13 cellular contexts compared by ENCODE assay signal in genomic region chr13:98821372-98822237, GRCh38.
DNase-seq lines count a peak whose midpoint lies in the region; ATAC-seq and TF ChIP-seq lines count a peak whose summit lies in the region.
"Had no signal": no experiment of that assay in that cellular context is flagged by ENCODE, and none has a peak within 500 bp of the region (broad histone marks: within the 10 kb centered on the region; RNA-seq: fewer than 3 reads in every experiment).

No MANE protein-coding gene starts in this region.

- peaks cover 0 to 12% (median 5%) of the 10 kb centered on the region in 4 donors for H3K4me1 Mint-ChIP-seq in CD4-positive, CD25-positive, alpha-beta regulatory T cell
- peaks cover 9% of the 10 kb centered on the region for H3K4me1 Mint-ChIP-seq in Calu3 (ENCODE audit: low read depth, unreplicated experiment)

- WGBS in right cardiac atrium = 26% methylated on average over 9 of the region's 9 CpGs

- H3K9me3 Mint-ChIP-seq in CD4-positive, CD25-positive, alpha-beta regulatory T cell = no peaks in the 10 kb centered on the region
- no peaks in the 10 kb centered on the region for H3K9me3 Mint-ChIP-seq in Calu3 (ENCODE audit: low read depth, unreplicated experiment)
- H3K9me3 Mint-ChIP-seq: activated naive CD4-positive, alpha-beta T cell treated with anti-CD3 and anti-CD28 coated beads, Interleukin-2, amount 10 ng/mL, durations not matched to agents 7 days and 5 days had no signal

- H3K27ac ChIP-seq in CD4-positive, CD25-positive, alpha-beta regulatory T cell (ENCODE audit: insufficient read depth, low read length, poor library complexity, severe bottlenecking) = no peak overlapping the region
- H3K27ac ChIP-seq in right cardiac atrium (ENCODE audit: low read length) (peak overlapping the region; percentile 88), skeletal muscle tissue (ENCODE audit: low read depth, low read length) (peak overlapping the region; percentile 16), PC-3 (ENCODE audit: low read length) (no peak overlapping the region)
- H3K27ac ChIP-seq: epithelial cell of prostate, SJSA1 had no signal

- ATAC-seq in CD4-positive, CD25-positive, alpha-beta regulatory T cell (ENCODE audit: low read depth in 2 of 2) = no peak
- ATAC-seq in right cardiac atrium (peak; percentile 54 to 61), HG02642 (IDR thresholded peaks at IDR 0.05; ENCODE audit: poor library complexity, unreplicated experiment) (no peak), PC-3 (no peak)

- H3K27me3 Mint-ChIP-seq in CD4-positive, CD25-positive, alpha-beta regulatory T cell = no peaks in the 10 kb centered on the region
- H3K27me3 Mint-ChIP-seq in Calu3 (ENCODE audit: unreplicated experiment) = no peaks in the 10 kb centered on the region
- H3K27me3 Mint-ChIP-seq: activated naive CD4-positive, alpha-beta T cell treated with anti-CD3 and anti-CD28 coated beads, Interleukin-2, amount 10 ng/mL, durations not matched to agents 7 days and 5 days had no signal

- BruUV-seq in PC-3 (replicated peaks; lab: Mats Ljungman, UMichigan) = no TSS peak
- BruUV-seq in Calu3 (replicated peaks; lab: Mats Ljungman, UMichigan) = no TSS peak

- TF ChIP-seq CTCF in PC-3 (conservative IDR thresholded peaks at IDR 0.05; ENCODE audit: low read depth, low read length) (no peak), Calu3 (IDR thresholded peaks at IDR 0.05; ENCODE audit: unreplicated experiment) (no peak)

- no peaks in the 10 kb centered on the region for H3K9me2 ChIP-seq in PC-3 (replicated peaks; ENCODE audit: low read length)

- no peaks in the 10 kb centered on the region for H3K27me3 ChIP-seq in CD4-positive, CD25-positive, alpha-beta regulatory T cell (ENCODE audit: control insufficient read depth, insufficient read depth, low read length)
- H3K27me3 ChIP-seq in right cardiac atrium (ENCODE audit: control insufficient read depth, insufficient read depth) (no peaks in the 10 kb centered on the region), skeletal muscle tissue (ENCODE audit: control insufficient read depth in 3 of 3, insufficient read depth in 3 of 3, low read length in 3 of 3) (no peaks in the 10 kb centered on the region), PC-3 (ENCODE audit: low read length) (no peaks in the 10 kb centered on the region)
- H3K27me3 ChIP-seq: SJSA1 had no signal

- intact Hi-C loops in right cardiac atrium (cut with DNase I) = no loop called here
- intact Hi-C loops in PC-3 (cut with micrococcal nuclease) = no loop called here
- intact Hi-C loops in Calu3 (cut with micrococcal nuclease; ENCODE audit: unreplicated experiment) = no loop called here

- no peak overlapping the region for H2AFZ ChIP-seq in PC-3 (ENCODE audit: low read length)

- H3K79me2 ChIP-seq in PC-3 (ENCODE audit: low read length) = no peaks in the 10 kb centered on the region

- peak overlapping the region in 2 of 3 donors; percentile 24 to 28 for H3K27ac Mint-ChIP-seq in CD4-positive, CD25-positive, alpha-beta regulatory T cell
- H3K27ac Mint-ChIP-seq in Calu3 (ENCODE audit: unreplicated experiment) = no peak overlapping the region
- H3K27ac Mint-ChIP-seq: activated naive CD4-positive, alpha-beta T cell treated with anti-CD3 and anti-CD28 coated beads, Interleukin-2, amount 10 ng/mL, durations not matched to agents 7 days and 5 days had no signal

- no peaks in the 10 kb centered on the region for H4K20me1 ChIP-seq in PC-3 (ENCODE audit: low read length)

- DNase-seq in CD4-positive, CD25-positive, alpha-beta regulatory T cell = no peak
- peak; percentile 12 for DNase-seq in astrocyte of the hippocampus (ENCODE audit: low read depth, low spot score)
- DNase-seq in right cardiac atrium = no peak
- DNase-seq in stimulated activated CD8-positive, alpha-beta memory T cell treated with anti-CD3 and anti-CD28 coated beads, Interleukin-4, amount 100 ng/mL, for 48 hours = no peak
- no peak for DNase-seq in PC-3
- DNase-seq in Calu3 = no peak
- DNase-seq: activated CD4-positive, alpha-beta T cell treated with anti-CD3 and anti-CD28 coated beads for 4 hours; activated naive CD4-positive, alpha-beta T cell treated with anti-CD3 and anti-CD28 coated beads, Interleukin-2, amount 10 ng/mL, durations not matched to agents 7 days and 5 days; midbrain had no signal

- POLR2A ChIA-PET in PC-3 (lab: Charles Lee; ENCODE audit: unreplicated experiment) = no interaction called here

- no peak overlapping the region for H3K4me2 ChIP-seq in PC-3 (ENCODE audit: low read length)

- no peaks in the 10 kb centered on the region for H3F3A ChIP-seq in PC-3 (ENCODE audit: low read length, unreplicated experiment)

- H3K4me3 ChIP-seq in CD4-positive, CD25-positive, alpha-beta regulatory T cell (ENCODE audit: low read depth, low read length) = no peak overlapping the region
- H3K4me3 ChIP-seq in right cardiac atrium (ENCODE audit: low read length) (no peak overlapping the region), skeletal muscle tissue (ENCODE audit: low read length in 3 of 3) (peak overlapping the region in 1 of 3 donors; percentile 11), PC-3 (ENCODE audit: low read length) (no peak overlapping the region)
- H3K4me3 ChIP-seq: SJSA1 had no signal

- no peak overlapping the region for H3K9ac ChIP-seq in skeletal muscle tissue (ENCODE audit: low read depth in 1 of 3, low read length in 3 of 3)
- H3K9ac ChIP-seq in PC-3 (ENCODE audit: low read length) = no peak overlapping the region

- H3K36me3 Mint-ChIP-seq in CD4-positive, CD25-positive, alpha-beta regulatory T cell = peaks cover 55% of the 10 kb centered on the region
- peaks cover 6% of the 10 kb centered on the region for H3K36me3 Mint-ChIP-seq in Calu3 (ENCODE audit: insufficient read depth, unreplicated experiment)

- no peaks in the 10 kb centered on the region for H3K9me3 ChIP-seq in CD4-positive, CD25-positive, alpha-beta regulatory T cell (ENCODE audit: control insufficient read depth in 2 of 2, low read length in 2 of 2)
- H3K9me3 ChIP-seq in right cardiac atrium (ENCODE audit: control insufficient read depth, low read length) (no peaks in the 10 kb centered on the region), skeletal muscle tissue (ENCODE audit: control insufficient read depth in 3 of 3, low read length in 3 of 3) (no peaks in the 10 kb centered on the region), PC-3 (ENCODE audit: low read length) (no peaks in the 10 kb centered on the region)
- H3K9me3 ChIP-seq: SJSA1 had no signal

- no peak overlapping the region for H3K4me3 Mint-ChIP-seq in CD4-positive, CD25-positive, alpha-beta regulatory T cell
- H3K4me3 Mint-ChIP-seq in Calu3 (ENCODE audit: low read depth, unreplicated experiment) = no peak overlapping the region
- H3K4me3 Mint-ChIP-seq: activated naive CD4-positive, alpha-beta T cell treated with anti-CD3 and anti-CD28 coated beads, Interleukin-2, amount 10 ng/mL, durations not matched to agents 7 days and 5 days had no signal

- CTCF ChIA-PET in PC-3 (lab: Charles Lee) (no interaction called here), Calu3 (lab: Charles Lee) (interaction anchor here (1.2 kb wide), 1 partner anchor 11 kb away, joined by 3 read pairs; no protein-coding TSS in a partner anchor)

- H3K4me1 ChIP-seq in CD4-positive, CD25-positive, alpha-beta regulatory T cell (ENCODE audit: control insufficient read depth, insufficient read depth, low read length, poor library complexity, severe bottlenecking) = no peaks in the 10 kb centered on the region
- peaks cover 7% of the 10 kb centered on the region for H3K4me1 ChIP-seq in right cardiac atrium (ENCODE audit: control insufficient read depth, insufficient read depth, low read length)
- H3K4me1 ChIP-seq in skeletal muscle tissue (ENCODE audit: control insufficient read depth in 3 of 3, insufficient read depth in 3 of 3, low read length in 3 of 3) = peaks cover 2 to 8% (median 6%) of the 10 kb centered on the region in 3 donors
- H3K4me1 ChIP-seq in PC-3 (ENCODE audit: insufficient read depth, low read length) = peaks cover 5% of the 10 kb centered on the region
- H3K4me1 ChIP-seq: SJSA1 had no signal

- peaks cover 65% of the 10 kb centered on the region for H3K36me3 ChIP-seq in CD4-positive, CD25-positive, alpha-beta regulatory T cell (ENCODE audit: control insufficient read depth, insufficient read depth, low read length)
- H3K36me3 ChIP-seq in skeletal muscle tissue (ENCODE audit: control insufficient read depth in 3 of 3, insufficient read depth in 3 of 3, low read length in 3 of 3) (peaks cover 7 to 17% (median 15%) of the 10 kb centered on the region in 3 donors), PC-3 (ENCODE audit: low read depth, low read length) (peaks cover 3% of the 10 kb centered on the region; the same call in 1 of the 2 replicates)

Comparison
In these comparisons a context has a peak if more than half of its experiments do, and no peak if none do; other contexts are left out.
1. ATAC-seq: peak in right cardiac atrium (2 of 2); none in CD4-positive, CD25-positive, alpha-beta regulatory T cell (0 of 2), HG02642 (single experiment) and PC-3 (single experiment).
2. H3K27ac ChIP-seq: peak in right cardiac atrium (single experiment) and skeletal muscle tissue (single experiment); none in CD4-positive, CD25-positive, alpha-beta regulatory T cell (single experiment) and PC-3 (single experiment).